9 cellular contexts compared by ENCODE assay signal in genomic region chr2:237675326-237675725, GRCh38. TPM values are rescaled to one million over a fixed set of nuclear protein-coding genes. Genes with fewer than 3 reads are reported as not detected.
A peak's percentile ranks its signal among the peaks of the same experiment; 100 is the strongest.
DNase-seq lines count a peak whose midpoint lies in the region; ATAC-seq and TF ChIP-seq lines count a peak whose summit lies in the region.
"Had no signal": no experiment of that assay in that cellular context is flagged by ENCODE, and none has a peak within 500 bp of the region (broad histone marks: within the 10 kb centered on the region; RNA-seq: fewer than 3 reads in every experiment).

No MANE protein-coding gene starts in this region.

- H3K9me3 ChIP-seq in CD8-positive, alpha-beta memory T cell (ENCODE audit: low read length) = no peaks in the 10 kb centered on the region
- H3K9me3 ChIP-seq in OCI-LY7 (ENCODE audit: low read length) (no peaks in the 10 kb centered on the region), endocrine pancreas (ENCODE audit: control insufficient read depth, low read length) (no peaks in the 10 kb centered on the region), neutrophil (no peaks in the 10 kb centered on the region)

- no peaks in the 10 kb centered on the region for H3K79me2 ChIP-seq in OCI-LY7 (ENCODE audit: insufficient read depth, low read depth, low read length)

- peaks cover 45 to 51% (median 47%) of the 10 kb centered on the region in 3 donors for H3K4me1 Mint-ChIP-seq in CD8-positive, alpha-beta memory T cell

- BruUV-seq in OCI-LY7 (replicated peaks; lab: Mats Ljungman, UMichigan) = no TSS peak

- no peak for DNase-seq in CD8-positive, alpha-beta memory T cell
- DNase-seq in OCI-LY7 (ENCODE audit: low spot score) (no peak), NCI-H2029 (lab: John Stamatoyannopoulos, UW) (no peak), NCI-H345 treated with DMSO at 0.1 percent for 48 hours (lab: John Stamatoyannopoulos, UW; ENCODE audit: unreplicated experiment) (no peak)

- peaks cover 0 to 4% of the 10 kb centered on the region in 2 donors for H3K27me3 Mint-ChIP-seq in CD8-positive, alpha-beta memory T cell

- POLR2A ChIA-PET in CD8-positive, alpha-beta memory T cell (lab: Charles Lee) = interaction anchor here (2.5 to 4.7 kb wide), 3 partner anchors 12 to 22 kb away, joined by 15 to 56 read pairs (median 40); no protein-coding TSS in a partner anchor
- POLR2A ChIA-PET in OCI-LY7 (lab: Charles Lee) = interaction anchor here (0.8 to 12.5 kb wide), 4 partner anchors 13 to 78 kb away, joined by 3 to 290 read pairs (median 6); no protein-coding TSS in a partner anchor

- H3K9me3 Mint-ChIP-seq in CD8-positive, alpha-beta memory T cell = peaks cover 0 to 1% (median 0%) of the 10 kb centered on the region in 5 donors

- peak overlapping the region; percentile 96 for H3K27ac ChIP-seq in CD8-positive, alpha-beta memory T cell (ENCODE audit: low read depth, low read length)
- H3K27ac ChIP-seq in OCI-LY7 (ENCODE audit: low read depth, low read length, poor library complexity, severe bottlenecking) (peak overlapping the region; percentile 97), neutrophil (peak overlapping the region; percentile 99)
- H3K27ac ChIP-seq: cardiac muscle cell had no signal

- H3K4me3 Mint-ChIP-seq in CD8-positive, alpha-beta memory T cell = peak overlapping the region; percentile 68 to 95 (median 91)

- intact Hi-C loops in OCI-LY7 (cut with micrococcal nuclease; ENCODE audit: unreplicated experiment) = no loop called here

- H2AFZ ChIP-seq in OCI-LY7 (ENCODE audit: low read length) = peak overlapping the region; percentile 72; the same call in 1 of the 2 replicates

- peak overlapping the region; percentile 93 for H3K4me2 ChIP-seq in OCI-LY7 (ENCODE audit: low read length)

- peak overlapping the region; percentile 70 for H3K4me3 ChIP-seq in CD8-positive, alpha-beta memory T cell (ENCODE audit: low read length)
- H3K4me3 ChIP-seq in OCI-LY7 (ENCODE audit: low read depth, low read length, poor library complexity, severe bottlenecking) = peak overlapping the region; percentile 65
- H3K4me3 ChIP-seq in endocrine pancreas (ENCODE audit: control insufficient read depth, insufficient read depth, low read length) = peak overlapping the region; percentile 51
- peak overlapping the region; percentile 64 to 71 for H3K4me3 ChIP-seq in neutrophil (ENCODE audit: low read depth in 1 of 2, low read length in 1 of 2)
- H3K4me3 ChIP-seq: cardiac muscle cell had no signal

- H3K9ac ChIP-seq in endocrine pancreas (ENCODE audit: control insufficient read depth, insufficient read depth, low read length) = peak overlapping the region; percentile 58

- ATAC-seq in HG03432 (IDR thresholded peaks at IDR 0.05; ENCODE audit: unreplicated experiment) (no peak), HG02642 (IDR thresholded peaks at IDR 0.05; ENCODE audit: poor library complexity, unreplicated experiment) (no peak)

- H3K36me3 ChIP-seq in CD8-positive, alpha-beta memory T cell (ENCODE audit: insufficient read depth, low read length) = no peaks in the 10 kb centered on the region
- H3K36me3 ChIP-seq in OCI-LY7 (ENCODE audit: insufficient read depth, low read length) (no peaks in the 10 kb centered on the region), endocrine pancreas (ENCODE audit: control insufficient read depth, insufficient read depth, low read length) (no peaks in the 10 kb centered on the region), neutrophil (no peaks in the 10 kb centered on the region)
- H3K36me3 ChIP-seq: cardiac muscle cell had no signal

- TF ChIP-seq CTCF in OCI-LY7 (conservative IDR thresholded peaks at IDR 0.05; ENCODE audit: low read length) (no peak), neutrophil (IDR thresholded peaks at IDR 0.05) (no peak)

- no peaks in the 10 kb centered on the region for H3K36me3 Mint-ChIP-seq in CD8-positive, alpha-beta memory T cell

- CTCF ChIA-PET in CD8-positive, alpha-beta memory T cell (lab: Charles Lee) = interaction anchor here (4.8 to 12.1 kb wide), 3 partner anchors 8 to 69 kb away, joined by 39 to 295 read pairs (median 268); no protein-coding TSS in a partner anchor
- CTCF ChIA-PET in OCI-LY7 (lab: Charles Lee; ENCODE audit: unreplicated experiment) = interaction anchor here (0.8 kb wide), 1 partner anchor 17 kb away, joined by 3 read pairs; no protein-coding TSS in a partner anchor

- peaks cover 41% of the 10 kb centered on the region for H3K4me1 ChIP-seq in CD8-positive, alpha-beta memory T cell (ENCODE audit: insufficient read depth, low read length)
- H3K4me1 ChIP-seq in OCI-LY7 (ENCODE audit: insufficient read depth, low read length, poor library complexity, severe bottlenecking) (peaks cover 81% of the 10 kb centered on the region), endocrine pancreas (ENCODE audit: control insufficient read depth, insufficient read depth, low read length) (peaks cover 7% of the 10 kb centered on the region), neutrophil (ENCODE audit: control insufficient read depth in 1 of 2, insufficient read depth in 1 of 2, low read depth in 1 of 2, low read length in 1 of 2) (peaks cover 66 to 71% of the 10 kb centered on the region in 2 experiments)

- peak overlapping the region; percentile 95 to 100 (median 100) for H3K27ac Mint-ChIP-seq in CD8-positive, alpha-beta memory T cell

- H3K27me3 ChIP-seq in CD8-positive, alpha-beta memory T cell (ENCODE audit: insufficient read depth, low read length, poor library complexity, severe bottlenecking) = no peaks in the 10 kb centered on the region
- H3K27me3 ChIP-seq in endocrine pancreas (ENCODE audit: control insufficient read depth, insufficient read depth, low read length) (no peaks in the 10 kb centered on the region), neutrophil (no peaks in the 10 kb centered on the region)
- H3K27me3 ChIP-seq: cardiac muscle cell had no signal

- H3K9me2 ChIP-seq in OCI-LY7 (ENCODE audit: insufficient read depth, low read length) = no peaks in the 10 kb centered on the region

- no peaks in the 10 kb centered on the region for H4K20me1 ChIP-seq in OCI-LY7 (ENCODE audit: insufficient read depth, low read length)

RNA-seq across cellular contexts. Expression of gene LRRFIP1, which starts 47.9 kb away (rescaled TPM):
- total RNA-seq in CD8-positive, alpha-beta memory T cell = 100 to 1,000 TPM; 188 to 192 TPM
- polyA plus RNA-seq in CD8-positive, alpha-beta memory T cell = 128 TPM
- 95.7 and 102 TPM in 2 replicates for total RNA-seq in OCI-LY7 (2014; rRNA removed; shearing (Covaris generic))
- 216 and 246 TPM in 2 replicates for total RNA-seq in OCI-LY7 (2022)
